Comparison of ENCODE assay signal across 10 cellular contexts in the genomic region with DNA sequence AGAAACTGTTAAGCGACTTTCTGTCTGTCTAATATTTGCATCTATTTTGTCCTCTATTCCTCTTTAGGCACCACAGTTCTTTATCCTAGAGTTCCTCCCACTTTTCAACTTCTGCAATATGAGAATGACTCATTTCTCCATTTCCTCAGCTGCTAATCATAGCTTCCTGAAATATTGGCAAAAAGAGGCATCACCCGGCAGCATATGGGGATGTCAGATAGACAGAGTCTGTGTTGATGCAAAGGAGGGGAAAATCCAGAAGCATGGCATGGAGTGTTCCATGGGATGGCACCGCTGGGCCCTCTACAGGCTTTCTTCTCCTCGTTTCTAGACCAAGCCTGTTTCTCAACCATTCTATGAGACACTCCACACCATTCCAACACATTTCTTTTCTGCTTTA.
DNase-seq lines count a peak whose midpoint lies in the region; ATAC-seq, FAIRE-seq and TF ChIP-seq lines count a peak whose summit lies in the region.
"Had no signal": no experiment of that assay in that cellular context is flagged by ENCODE, and none has a peak within 500 bp of the region (broad histone marks: within the 10 kb centered on the region; RNA-seq: fewer than 3 reads in every experiment).

No MANE protein-coding gene starts in this region.

- no peak overlapping the region for H3K23ac ChIP-seq in neuronal stem cell (ENCODE audit: low read depth, low read length, poor library complexity)

- H3K14ac ChIP-seq in neuronal stem cell (ENCODE audit: low read length): no peak overlapping the region

- H3K4me3 Mint-ChIP-seq in activated naive CD4-positive, alpha-beta T cell treated with anti-CD3 and anti-CD28 coated beads, Interleukin-2, amount 10 ng/mL, durations not matched to agents 7 days and 5 days: no peak overlapping the region
- H3K4me3 Mint-ChIP-seq in stimulated activated memory B cell treated with anti-CD40 and anti-IgM and Interleukin-4, amounts not matched to agents 10 μg/mL and 1 μg/mL and 100 μg/mL, for 72 hours: no peak overlapping the region

- no peak overlapping the region for H2BK15ac ChIP-seq in neuronal stem cell (ENCODE audit: low read length)

- no peaks in the 10 kb centered on the region for H3K79me1 ChIP-seq in neuronal stem cell (ENCODE audit: low read depth, low read length)

- no peak overlapping the region for H2BK5ac ChIP-seq in neuronal stem cell (ENCODE audit: low read length)

- no peak overlapping the region for H4K8ac ChIP-seq in neuronal stem cell (ENCODE audit: low read depth, low read length)

- no peak overlapping the region for H2AFZ ChIP-seq in neuronal stem cell (ENCODE audit: low read length)

- H3K27ac ChIP-seq in neuronal stem cell (replicated peaks; ENCODE audit: low read length): no peak overlapping the region
- H3K27ac ChIP-seq: KMS-11 had no signal

- no peak overlapping the region for H3K4ac ChIP-seq in neuronal stem cell (ENCODE audit: low read length)

- no peak for TF ChIP-seq POLR2A in GM12892 (IDR thresholded peaks at IDR 0.05; ENCODE audit: low read depth, low read length)

- no peak overlapping the region for H2BK120ac ChIP-seq in neuronal stem cell (ENCODE audit: low read depth, low read length)

- FAIRE-seq in GM12892 (lab: Jason Lieb, UNC): no peak
- FAIRE-seq: frontal cortex had no signal

- no peaks in the 10 kb centered on the region for H3K9me3 ChIP-seq in neuronal stem cell (replicated peaks in 1 of 2; ENCODE audit: control insufficient read depth in 2 of 2, insufficient read depth in 1 of 2, low read depth in 1 of 2, low read length in 2 of 2)

- H3K4me3 ChIP-seq in neuronal stem cell (ENCODE audit: low read length in 2 of 2): no peak overlapping the region

- no peak overlapping the region for H2BK12ac ChIP-seq in neuronal stem cell (ENCODE audit: low read length)

- H4K91ac ChIP-seq in neuronal stem cell (ENCODE audit: low read depth, low read length, poor library complexity): no peak overlapping the region

- peak overlapping the region; percentile 77 for H3K27ac Mint-ChIP-seq in activated naive CD4-positive, alpha-beta T cell treated with anti-CD3 and anti-CD28 coated beads, Interleukin-2, amount 10 ng/mL, durations not matched to agents 7 days and 5 days
- H3K27ac Mint-ChIP-seq in activated naive CD4-positive, alpha-beta T cell treated with anti-CD3 and anti-CD28 coated beads, Interleukin-2, amount 50 U/mL, for 72 hours: peak overlapping the region in 1 of 2 donors; percentile 83
- H3K27ac Mint-ChIP-seq in stimulated activated memory B cell treated with anti-CD40 and anti-IgM and Interleukin-4, amounts not matched to agents 10 μg/mL and 1 μg/mL and 100 μg/mL, for 72 hours: peak overlapping the region; percentile 87

- H3K36me3 ChIP-seq in neuronal stem cell (replicated peaks in 1 of 2; ENCODE audit: control insufficient read depth in 2 of 2, insufficient read depth in 2 of 2, low read length in 2 of 2): no peaks in the 10 kb centered on the region

- no peak for DNase-seq in activated naive CD4-positive, alpha-beta T cell treated with anti-CD3 and anti-CD28 coated beads, Interleukin-2, amount 10 ng/mL, durations not matched to agents 7 days and 5 days
- no peak for DNase-seq in activated naive CD4-positive, alpha-beta T cell treated with anti-CD3 and anti-CD28 coated beads, Interleukin-2, amount 50 U/mL, for 72 hours (ENCODE audit: low spot score in 2 of 2)
- DNase-seq in RPMI7951 (ENCODE audit: low read depth) (peak; percentile 80), dermis microvascular lymphatic vessel endothelial cell (ENCODE audit: low read depth in 2 of 2) (peak; percentile 85 to 96), GM12892 (ENCODE audit: insufficient read length) (no peak), neuronal stem cell (ENCODE audit: low spot score) (no peak)

- no peak overlapping the region for H2AK5ac ChIP-seq in neuronal stem cell (ENCODE audit: low read depth, low read length)

- peaks cover 0 to 2% of the 10 kb centered on the region in 2 donors for H3K4me1 ChIP-seq in neuronal stem cell (ENCODE audit: control insufficient read depth in 2 of 2, insufficient read depth in 1 of 2, low read depth in 1 of 2, low read length in 2 of 2)

- WGBS in neuronal stem cell (ENCODE audit: extremely low coverage in 2 of 2, insufficient read length in 2 of 2, insufficient replicate concordance in 1 of 2), 2 donors: no CpG with 5 or more reads among the region's 4 CpGs

- H3K36me3 Mint-ChIP-seq in activated naive CD4-positive, alpha-beta T cell treated with anti-CD3 and anti-CD28 coated beads, Interleukin-2, amount 10 ng/mL, durations not matched to agents 7 days and 5 days: peaks cover 70% of the 10 kb centered on the region
- peaks cover 30 to 36% of the 10 kb centered on the region in 2 donors for H3K36me3 Mint-ChIP-seq in activated naive CD4-positive, alpha-beta T cell treated with anti-CD3 and anti-CD28 coated beads, Interleukin-2, amount 50 U/mL, for 72 hours
- peaks cover 63% of the 10 kb centered on the region for H3K36me3 Mint-ChIP-seq in stimulated activated memory B cell treated with anti-CD40 and anti-IgM and Interleukin-4, amounts not matched to agents 10 μg/mL and 1 μg/mL and 100 μg/mL, for 72 hours

- H3K4me1 Mint-ChIP-seq in activated naive CD4-positive, alpha-beta T cell treated with anti-CD3 and anti-CD28 coated beads, Interleukin-2, amount 10 ng/mL, durations not matched to agents 7 days and 5 days: peaks cover 79% of the 10 kb centered on the region
- peaks cover 80% of the 10 kb centered on the region for H3K4me1 Mint-ChIP-seq in stimulated activated memory B cell treated with anti-CD40 and anti-IgM and Interleukin-4, amounts not matched to agents 10 μg/mL and 1 μg/mL and 100 μg/mL, for 72 hours

- H3K9ac ChIP-seq in neuronal stem cell (ENCODE audit: low read depth, low read length, poor library complexity): no peak overlapping the region
- H3K9ac ChIP-seq: KMS-11 had no signal

- CTCF ChIA-PET in activated naive CD4-positive, alpha-beta T cell treated with anti-CD3 and anti-CD28 coated beads, Interleukin-2, amount 10 ng/mL, durations not matched to agents 7 days and 5 days (lab: Charles Lee): interaction anchor here (1.0 to 4.7 kb wide), 3 partner anchors 21 to 52 kb away, joined by 3 to 16 read pairs (median 3); no protein-coding TSS in a partner anchor

- no peak overlapping the region for H3K18ac ChIP-seq in neuronal stem cell (ENCODE audit: low read length)

- H3K9me3 Mint-ChIP-seq in activated naive CD4-positive, alpha-beta T cell treated with anti-CD3 and anti-CD28 coated beads, Interleukin-2, amount 10 ng/mL, durations not matched to agents 7 days and 5 days: no peaks in the 10 kb centered on the region
- H3K9me3 Mint-ChIP-seq in activated naive CD4-positive, alpha-beta T cell treated with anti-CD3 and anti-CD28 coated beads, Interleukin-2, amount 50 U/mL, for 72 hours: peaks cover 0 to 8% of the 10 kb centered on the region in 2 donors
- H3K9me3 Mint-ChIP-seq in stimulated activated memory B cell treated with anti-CD40 and anti-IgM and Interleukin-4, amounts not matched to agents 10 μg/mL and 1 μg/mL and 100 μg/mL, for 72 hours: peaks cover 8% of the 10 kb centered on the region

- ATAC-seq in activated naive CD4-positive, alpha-beta T cell treated with anti-CD3 and anti-CD28 coated beads, Interleukin-2, amount 50 U/mL, for 72 hours: no peak
- ATAC-seq in stimulated activated memory B cell treated with anti-CD40 and anti-IgM and Interleukin-4, amounts not matched to agents 10 μg/mL and 1 μg/mL and 100 μg/mL, for 72 hours: no peak
- no peak for ATAC-seq in GM21447 (IDR thresholded peaks at IDR 0.05; ENCODE audit: unreplicated experiment)

- H3K27me3 Mint-ChIP-seq in activated naive CD4-positive, alpha-beta T cell treated with anti-CD3 and anti-CD28 coated beads, Interleukin-2, amount 10 ng/mL, durations not matched to agents 7 days and 5 days: no peaks in the 10 kb centered on the region
- H3K27me3 Mint-ChIP-seq in stimulated activated memory B cell treated with anti-CD40 and anti-IgM and Interleukin-4, amounts not matched to agents 10 μg/mL and 1 μg/mL and 100 μg/mL, for 72 hours: no peaks in the 10 kb centered on the region

- no peaks in the 10 kb centered on the region for H3K27me3 ChIP-seq in neuronal stem cell (ENCODE audit: control insufficient read depth in 3 of 3, insufficient read depth in 3 of 3, low read depth in 1 of 3, low read length in 3 of 3)

- H3K4me2 ChIP-seq in neuronal stem cell (ENCODE audit: insufficient read depth, low read length, poor library complexity, severe bottlenecking): no peak overlapping the region
- H3K4me2 ChIP-seq: KMS-11 had no signal

Comparison
In these comparisons a context has a peak if more than half of its experiments do, and no peak if none do; other contexts are left out.
1. DNase-seq: peak in RPMI7951 (single experiment) and dermis microvascular lymphatic vessel endothelial cell (2 of 2); none in activated naive CD4-positive, alpha-beta T cell treated with anti-CD3 and anti-CD28 coated beads, Interleukin-2, amount 10 ng/mL, durations not matched to agents 7 days and 5 days (single experiment), activated naive CD4-positive, alpha-beta T cell treated with anti-CD3 and anti-CD28 coated beads, Interleukin-2, amount 50 U/mL, for 72 hours (0 of 2), GM12892 (single experiment) and neuronal stem cell (single experiment).